In the genomic region with DNA sequence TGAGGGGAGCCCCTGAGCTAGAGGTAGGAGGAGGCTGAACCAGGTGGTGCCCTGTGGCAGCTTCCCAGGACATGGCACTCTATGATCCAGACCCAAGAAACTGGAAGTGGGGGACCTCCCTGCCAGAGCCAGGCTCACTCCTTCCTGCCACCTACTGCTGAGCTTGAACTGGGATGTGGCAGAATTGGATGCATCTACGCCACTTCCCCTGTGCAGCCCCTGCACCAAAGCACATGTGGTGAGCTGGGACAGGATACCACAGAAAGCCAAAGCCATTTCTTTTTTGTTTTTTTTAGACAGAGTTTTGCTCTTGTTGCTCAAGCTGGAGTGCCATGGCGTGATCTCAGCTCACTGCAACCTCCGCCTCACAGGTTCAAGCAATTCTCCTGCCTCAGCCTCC, we compare ENCODE assay signal across 27 cellular contexts.
"Had no signal": no experiment of that assay in that cellular context is flagged by ENCODE, and none has a peak within 500 bp of the region (broad histone marks: within the 10 kb centered on the region; RNA-seq: fewer than 3 reads in every experiment).

No MANE protein-coding gene starts in this region.

- H3K27me3 ChIP-seq: adrenal gland, body of pancreas had no signal

- DNase-seq: activated CD4-positive, alpha-beta memory T cell treated with anti-CD3 and anti-CD28 coated beads for 36 hours; activated CD4-positive, alpha-beta T cell treated with anti-CD3 and anti-CD28 coated beads for 36 hours; activated CD4-positive, alpha-beta T cell treated with anti-CD3 and anti-CD28 coated beads, Interleukin-2, amount 10 ng/mL, durations not matched to agents 24 days and 14 days; activated CD4-positive, CD25-positive, alpha-beta regulatory T cell; activated CD4-positive, CD25-positive, alpha-beta regulatory T cell treated with anti-CD3 and anti-CD28 coated beads, Interleukin-2, amount 50 U/mL, for 72 hours; activated CD8-positive, alpha-beta memory T cell treated with anti-CD3 and anti-CD28 coated beads, Interleukin-2, amount 10 ng/mL, durations not matched to agents 7 days and 5 days; activated CD8-positive, alpha-beta memory T cell treated with anti-CD3 and anti-CD28 coated beads, Interleukin-2, amount 50 U/mL, for 4 hours; activated CD8-positive, alpha-beta T cell treated with anti-CD3 and anti-CD28 coated beads, Interleukin-2, amount 10 ng/mL, durations not matched to agents 7 days and 5 days; activated effector memory CD4-positive, alpha-beta T cell treated with anti-CD3 and anti-CD28 coated beads, Interleukin-2, amount 50 U/mL, for 16 hours; activated naive CD4-positive, alpha-beta T cell treated with anti-CD3 and anti-CD28 coated beads for 36 hours; activated naive CD8-positive, alpha-beta T cell treated with anti-CD3 and anti-CD28 coated beads for 36 hours; activated naive CD8-positive, alpha-beta T cell treated with anti-CD3 and anti-CD28 coated beads, Interleukin-2, amount 50 U/mL, for 24 hours; activated T-cell treated with anti-CD3 and anti-CD28 coated beads, Interleukin-2, amount 50 U/mL, for 1 hour; activated T-cell treated with anti-CD3 and anti-CD28 coated beads, Interleukin-2, amount 50 U/mL, for 48 hours; adrenal gland; amygdala; aorta; body of pancreas; caudate nucleus; cortex of kidney; dermis blood vessel endothelial cell; effector CD4-positive, alpha-beta T cell; effector memory CD8-positive, alpha-beta T cell; foreskin fibroblast; head of caudate nucleus; T-helper 2 cell had no signal

- H3K27ac ChIP-seq: adrenal gland, body of pancreas, epithelial cell of prostate had no signal

- H3K4me3 ChIP-seq: adrenal gland, body of pancreas had no signal

- H3K4me1 ChIP-seq: adrenal gland, body of pancreas had no signal

- H3K9me3 ChIP-seq: adrenal gland, body of pancreas had no signal

- H3K36me3 ChIP-seq: adrenal gland had no signal

- ATAC-seq: activated CD4-positive, alpha-beta T cell treated with anti-CD3 and anti-CD28 coated beads for 36 hours; activated CD8-positive, alpha-beta memory T cell treated with anti-CD3 and anti-CD28 coated beads, Interleukin-2, amount 10 ng/mL, durations not matched to agents 7 days and 5 days; activated CD8-positive, alpha-beta T cell treated with anti-CD3 and anti-CD28 coated beads, Interleukin-2, amount 10 ng/mL, durations not matched to agents 7 days and 5 days; activated naive CD8-positive, alpha-beta T cell treated with anti-CD3 and anti-CD28 coated beads, Interleukin-2, amount 50 U/mL, for 24 hours; body of pancreas; effector memory CD8-positive, alpha-beta T cell had no signal
